ENCODE assay signal across 8 cellular contexts in the genomic region with DNA sequence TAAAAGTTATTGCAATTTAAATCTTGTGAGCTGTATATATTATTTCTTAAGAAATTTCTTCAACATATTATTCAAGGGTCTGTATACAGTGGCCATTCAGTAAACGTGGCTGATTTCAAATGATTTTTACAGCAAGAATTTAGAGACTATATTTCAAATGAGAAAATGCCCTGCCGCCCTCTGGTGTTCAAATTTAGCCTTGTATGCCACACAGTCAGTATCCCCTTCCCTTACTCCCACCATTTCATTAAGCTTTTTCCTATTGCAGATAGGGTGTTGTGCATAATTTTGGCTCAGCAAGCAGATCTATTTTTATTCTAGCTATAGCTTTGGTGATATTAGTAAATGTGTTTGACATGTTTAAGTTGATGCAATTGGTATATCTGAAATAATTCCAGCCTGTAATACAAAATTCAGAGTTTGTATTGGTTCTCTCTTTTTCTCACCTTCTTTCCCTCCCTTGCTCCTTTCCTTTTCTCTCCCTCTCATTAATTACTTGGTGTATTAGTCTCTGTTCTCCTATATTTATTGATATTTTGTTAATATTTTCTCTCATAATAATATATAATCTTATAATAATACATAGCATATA. TPM values are rescaled to one million over a fixed set of nuclear protein-coding genes. Genes with fewer than 3 reads are reported as not detected.
DNase-seq lines count a peak whose midpoint lies in the region; ATAC-seq and TF ChIP-seq lines count a peak whose summit lies in the region.

No MANE protein-coding gene starts in this region.

- no peaks in the 10 kb centered on the region for H3K27me3 ChIP-seq in right lobe of liver

- WGBS in right lobe of liver (ENCODE audit: insufficient coverage, low coverage, low lambda C conversion rate, missing lambda C conversion rate), result 8% methylated on average over 2 of the region's 2 CpGs

- DNase-seq in NCI-H1417 (lab: John Stamatoyannopoulos, UW) (peak in 2 of 3 experiments; percentile 2 to 25), NCI-H1417 treated with DMSO at 0.1 percent for 48 hours (lab: John Stamatoyannopoulos, UW) (no peak), NCI-H1092 treated with DMSO at 0.1 percent for 48 hours (lab: John Stamatoyannopoulos, UW) (peak; percentile 50), astrocyte of the cerebellum (ENCODE audit: low read depth) (peak; percentile 15), right lobe of liver (no peak), MV-4-11 (lab: John Stamatoyannopoulos, UW) (no peak)

- no peak for TF ChIP-seq POLR2A in right lobe of liver (IDR thresholded peaks at IDR 0.05)

- no peak overlapping the region for H3K4me3 ChIP-seq in astrocyte of the cerebellum (ENCODE audit: low read depth, low read length)
- H3K4me3 ChIP-seq in right lobe of liver, result no peak overlapping the region

- TF ChIP-seq CTCF in astrocyte of the cerebellum (IDR thresholded peaks at IDR 0.05; ENCODE audit: low read depth, low read length, missing control alignments) (peak; percentile 77), right lobe of liver (IDR thresholded peaks at IDR 0.05) (peak; percentile 59 to 70 (median 68))

- H3K36me3 ChIP-seq in right lobe of liver, result no peaks in the 10 kb centered on the region

- in situ Hi-C loops in astrocyte of the cerebellum (cut with HindIII; ENCODE audit: low sequenced_read_pairs), result no loop called here

- ATAC-seq in right lobe of liver (peak; percentile 59 to 75 (median 70)), HG03442 (IDR thresholded peaks at IDR 0.05; ENCODE audit: unreplicated experiment) (no peak), GM21381 (IDR thresholded peaks at IDR 0.05; ENCODE audit: unreplicated experiment) (no peak)

- no peaks in the 10 kb centered on the region for H3K9me3 ChIP-seq in right lobe of liver

- intact Hi-C loops in right lobe of liver (cut with DNase I), result no loop called here

- no peaks in the 10 kb centered on the region for H3K4me1 ChIP-seq in right lobe of liver

- no peak overlapping the region for H3K27ac ChIP-seq in right lobe of liver

RNA-seq across cellular contexts. Expression of gene SCN7A, which starts 22.8 kb away (rescaled TPM):
- total RNA-seq in right lobe of liver, result 1 to 10 TPM in 3 of 6 experiments, under 1 TPM in 3; 0.27 to 4.2 (median 1.2) TPM

Comparison
In these comparisons a context has a peak if more than half of its experiments do, and no peak if none do; other contexts are left out.
1. DNase-seq: peak in NCI-H1417 (2 of 3), NCI-H1092 treated with DMSO at 0.1 percent for 48 hours (single experiment) and astrocyte of the cerebellum (single experiment); none in NCI-H1417 treated with DMSO at 0.1 percent for 48 hours (single experiment), right lobe of liver (0 of 3) and MV-4-11 (single experiment).
2. ATAC-seq: peak in right lobe of liver (4 of 4); none in HG03442 (single experiment) and GM21381 (single experiment).